1 cellular context compared by ENCODE assay signal in genomic region chr11:75721852-75722668, GRCh38.
TF ChIP-seq lines count a peak whose summit lies in the region.

No MANE protein-coding gene starts in this region.

TF ChIP-seq in H1, 55 proteins besides CTCF, POLR2A, EP300 and RAD21:
- TF ChIP-seq TAF1 (IDR thresholded peaks at IDR 0.05; ENCODE audit: low read depth, low read length) = no peak
- no peak for TF ChIP-seq CHD1 (IDR thresholded peaks at IDR 0.05; ENCODE audit: low read depth, low read length)
- TF ChIP-seq GTF2F1 (IDR thresholded peaks at IDR 0.05; ENCODE audit: borderline replicate concordance, low read depth, low read length) = no peak
- TF ChIP-seq CHD7 (IDR thresholded peaks at IDR 0.05; ENCODE audit: insufficient replicate concordance, low read length) = no peak
- no peak for TF ChIP-seq CBX8 (IDR thresholded peaks at IDR 0.05; ENCODE audit: borderline replicate concordance, low read depth, low read length)
- no peak for TF ChIP-seq JUND (IDR thresholded peaks at IDR 0.05; ENCODE audit: low read length)
TF ChIP-seq in H1: peak in this region for 0.
